In genomic region chr3:30964612-30965011, GRCh38 we compare ENCODE assay signal across 13 cellular contexts.
A peak's percentile ranks its signal among the peaks of the same experiment; 100 is the strongest.
DNase-seq lines count a peak whose midpoint lies in the region; ATAC-seq and TF ChIP-seq lines count a peak whose summit lies in the region.
"Had no signal": no experiment of that assay in that cellular context is flagged by ENCODE, and none has a peak within 500 bp of the region (broad histone marks: within the 10 kb centered on the region; RNA-seq: fewer than 3 reads in every experiment).

No MANE protein-coding gene starts in this region.

- H3K36me3 Mint-ChIP-seq in activated CD4-positive, alpha-beta memory T cell treated with anti-CD3 and anti-CD28 coated beads for 36 hours: no peaks in the 10 kb centered on the region
- H3K36me3 Mint-ChIP-seq in type B pancreatic cell: no peaks in the 10 kb centered on the region
- H3K36me3 Mint-ChIP-seq: activated naive CD4-positive, alpha-beta T cell treated with anti-CD3 and anti-CD28 coated beads, Interleukin-2, amount 50 U/mL, for 24 hours had no signal

- no peak overlapping the region for H3K27ac Mint-ChIP-seq in activated CD4-positive, alpha-beta memory T cell treated with anti-CD3 and anti-CD28 coated beads for 36 hours
- H3K27ac Mint-ChIP-seq in type B pancreatic cell: no peak overlapping the region
- H3K27ac Mint-ChIP-seq: activated naive CD4-positive, alpha-beta T cell treated with anti-CD3 and anti-CD28 coated beads, Interleukin-2, amount 50 U/mL, for 24 hours; HFFc6 had no signal

- TF ChIP-seq CTCF in BE2C (IDR thresholded peaks at IDR 0.05; ENCODE audit: low read depth, low read length) (no peak), type B pancreatic cell (conservative IDR thresholded peaks at IDR 0.05) (no peak)

- DNase-seq in activated CD4-positive, alpha-beta memory T cell treated with anti-CD3 and anti-CD28 coated beads for 36 hours: peak; percentile 23
- no peak for DNase-seq in BE2C
- DNase-seq in SKM-1 (lab: John Stamatoyannopoulos, UW; ENCODE audit: unreplicated experiment): no peak
- DNase-seq in type B pancreatic cell (ENCODE audit: extremely low spot score, unreplicated experiment): no peak
- no peak for DNase-seq in NCI-H774 (lab: John Stamatoyannopoulos, UW)
- DNase-seq: Caco-2, HFFc6, kidney, NCI-H2081 had no signal

- no peaks in the 10 kb centered on the region for H3K27me3 ChIP-seq in BE2C

- H3K4me3 ChIP-seq in BE2C (ENCODE audit: low read depth, low read length): no peak overlapping the region

- no peaks in the 10 kb centered on the region for H3K9me3 ChIP-seq in BE2C
- H3K9me3 ChIP-seq: Caco-2 had no signal

- peak; percentile 97 for ATAC-seq in GM18517 (IDR thresholded peaks at IDR 0.05; ENCODE audit: unreplicated experiment)
- peak; percentile 95 for ATAC-seq in GM19468 (IDR thresholded peaks at IDR 0.05; ENCODE audit: extremely low read depth, unreplicated experiment)
- ATAC-seq in HG03060 (IDR thresholded peaks at IDR 0.05; ENCODE audit: low read depth, unreplicated experiment): peak; percentile 83

- H3K27me3 Mint-ChIP-seq in activated CD4-positive, alpha-beta memory T cell treated with anti-CD3 and anti-CD28 coated beads for 36 hours: peaks cover 6% of the 10 kb centered on the region
- no peaks in the 10 kb centered on the region for H3K27me3 Mint-ChIP-seq in type B pancreatic cell

- no peaks in the 10 kb centered on the region for H3K36me3 ChIP-seq in BE2C

- H3K4me3 Mint-ChIP-seq in activated CD4-positive, alpha-beta memory T cell treated with anti-CD3 and anti-CD28 coated beads for 36 hours: no peak overlapping the region
- H3K4me3 Mint-ChIP-seq in type B pancreatic cell: no peak overlapping the region
- H3K4me3 Mint-ChIP-seq: activated naive CD4-positive, alpha-beta T cell treated with anti-CD3 and anti-CD28 coated beads, Interleukin-2, amount 50 U/mL, for 24 hours; HFFc6 had no signal

- CTCF ChIA-PET in activated CD4-positive, alpha-beta memory T cell treated with anti-CD3 and anti-CD28 coated beads for 36 hours (lab: Charles Lee): no interaction called here

- intact Hi-C loops in activated CD4-positive, alpha-beta memory T cell treated with anti-CD3 and anti-CD28 coated beads for 36 hours (cut with micrococcal nuclease): loop anchor here (5.0 kb wide), 1 partner anchor 168 kb away; no protein-coding TSS in a partner anchor

- H3K9me3 Mint-ChIP-seq in activated CD4-positive, alpha-beta memory T cell treated with anti-CD3 and anti-CD28 coated beads for 36 hours: no peaks in the 10 kb centered on the region
- no peaks in the 10 kb centered on the region for H3K9me3 Mint-ChIP-seq in type B pancreatic cell
- H3K9me3 Mint-ChIP-seq: activated naive CD4-positive, alpha-beta T cell treated with anti-CD3 and anti-CD28 coated beads, Interleukin-2, amount 50 U/mL, for 24 hours; HFFc6 had no signal

- H3K4me1 ChIP-seq in BE2C: no peaks in the 10 kb centered on the region
- H3K4me1 ChIP-seq: Caco-2 had no signal

- H3K4me1 Mint-ChIP-seq in activated CD4-positive, alpha-beta memory T cell treated with anti-CD3 and anti-CD28 coated beads for 36 hours (ENCODE audit: low read depth): peaks cover 2% of the 10 kb centered on the region
- H3K4me1 Mint-ChIP-seq in type B pancreatic cell (ENCODE audit: unreplicated experiment): no peaks in the 10 kb centered on the region
- H3K4me1 Mint-ChIP-seq: activated naive CD4-positive, alpha-beta T cell treated with anti-CD3 and anti-CD28 coated beads, Interleukin-2, amount 50 U/mL, for 24 hours had no signal

- POLR2A ChIA-PET in activated CD4-positive, alpha-beta memory T cell treated with anti-CD3 and anti-CD28 coated beads for 36 hours (lab: Charles Lee): no interaction called here
